17 cellular contexts compared by ENCODE assay signal in the genomic region with DNA sequence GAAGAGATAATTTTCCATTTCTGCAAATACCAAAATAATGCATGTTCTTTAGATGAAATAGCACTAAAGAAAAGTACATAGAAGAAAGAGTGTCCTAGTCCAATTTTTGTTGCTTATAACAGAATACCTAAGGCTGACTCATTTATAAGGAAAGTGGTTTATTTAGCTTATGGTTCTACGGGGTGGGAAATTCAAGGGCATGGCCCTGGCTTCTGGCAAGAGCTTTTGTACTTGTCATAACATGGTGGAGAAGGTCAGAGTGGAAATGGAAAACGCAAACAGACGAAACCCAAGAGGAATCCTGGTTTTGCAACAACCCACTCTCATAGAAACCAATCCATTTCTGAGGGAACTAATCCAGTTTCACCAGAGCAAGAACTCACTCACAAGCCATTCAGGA.
DNase-seq lines count a peak whose midpoint lies in the region; ATAC-seq, FAIRE-seq and TF ChIP-seq lines count a peak whose summit lies in the region.
"Had no signal": no experiment of that assay in that cellular context is flagged by ENCODE, and none has a peak within 500 bp of the region (broad histone marks: within the 10 kb centered on the region; RNA-seq: fewer than 3 reads in every experiment).

No MANE protein-coding gene starts in this region.

- H3K27me3 Mint-ChIP-seq in astrocyte (ENCODE audit: low read depth, unreplicated experiment) (no peaks in the 10 kb centered on the region), T-cell (peaks cover 0 to 4% of the 10 kb centered on the region in 2 donors)
- H3K27me3 Mint-ChIP-seq: CD4-positive, CD25-positive, alpha-beta regulatory T cell had no signal

- no peak overlapping the region for H2BK12ac ChIP-seq in mesenchymal stem cell (ENCODE audit: low read length in 2 of 2)

- no peak overlapping the region for H3K18ac ChIP-seq in mesenchymal stem cell (ENCODE audit: low read depth in 1 of 2, low read length in 2 of 2)

- no peak overlapping the region for H2BK15ac ChIP-seq in mesenchymal stem cell (ENCODE audit: low read depth, poor library complexity, severe bottlenecking)

- no peaks in the 10 kb centered on the region for H3K4me1 ChIP-seq in astrocyte (ENCODE audit: insufficient read depth, low read length)
- H3K4me1 ChIP-seq in mesenchymal stem cell (ENCODE audit: control insufficient read depth, insufficient read depth, low read depth, low read length) = no peaks in the 10 kb centered on the region
- H3K4me1 ChIP-seq: BLaER1 treated with 17β-estradiol and CSF1 and Interleukin-3, amounts not matched to agents 10 nM and 100 nM had no signal

- H3K27ac ChIP-seq in astrocyte (ENCODE audit: low read depth, low read length) = no peak overlapping the region
- no peak overlapping the region for H3K27ac ChIP-seq in mesenchymal stem cell (ENCODE audit: low read length, poor library complexity, severe bottlenecking)
- H3K27ac ChIP-seq: BLaER1 treated with 17β-estradiol and CSF1 and Interleukin-3, amounts not matched to agents 10 nM and 100 nM had no signal

- H3K36me3 Mint-ChIP-seq in astrocyte (ENCODE audit: low read depth, unreplicated experiment) (no peaks in the 10 kb centered on the region), T-cell (no peaks in the 10 kb centered on the region)
- H3K36me3 Mint-ChIP-seq: CD4-positive, CD25-positive, alpha-beta regulatory T cell had no signal

- H3K27me3 ChIP-seq in astrocyte (ENCODE audit: insufficient read depth, low read length) (no peaks in the 10 kb centered on the region), mesenchymal stem cell (ENCODE audit: control insufficient read depth in 1 of 2, insufficient read depth in 1 of 2, low read length in 2 of 2) (no peaks in the 10 kb centered on the region)
- H3K27me3 ChIP-seq: BLaER1 treated with 17β-estradiol and CSF1 and Interleukin-3, amounts not matched to agents 10 nM and 100 nM had no signal

- no peaks in the 10 kb centered on the region for H3K36me3 ChIP-seq in astrocyte (ENCODE audit: insufficient read depth, low read length)
- no peaks in the 10 kb centered on the region for H3K36me3 ChIP-seq in mesenchymal stem cell (ENCODE audit: control insufficient read depth in 1 of 2, insufficient read depth in 2 of 2, low read depth in 1 of 2, low read length in 2 of 2)
- H3K36me3 ChIP-seq: BLaER1 treated with 17β-estradiol and CSF1 and Interleukin-3, amounts not matched to agents 10 nM and 100 nM had no signal

- no peaks in the 10 kb centered on the region for H3K9me3 ChIP-seq in astrocyte (ENCODE audit: insufficient read depth, low read depth, low read length)
- peaks cover 4% of the 10 kb centered on the region for H3K9me3 ChIP-seq in mesenchymal stem cell (ENCODE audit: control insufficient read depth, low read length)

- H3K79me1 ChIP-seq in mesenchymal stem cell (replicated peaks; ENCODE audit: low read length, poor library complexity, severe bottlenecking) = no peaks in the 10 kb centered on the region

- H3K4ac ChIP-seq in mesenchymal stem cell (ENCODE audit: low read depth in 1 of 2, low read length in 2 of 2) = no peak overlapping the region

- H3K9me3 Mint-ChIP-seq in astrocyte (ENCODE audit: unreplicated experiment) = no peaks in the 10 kb centered on the region
- peaks cover 5 to 11% (median 5%) of the 10 kb centered on the region in 3 donors for H3K9me3 Mint-ChIP-seq in T-cell

- H3K4me3 ChIP-seq in astrocyte (ENCODE audit: insufficient read depth, low read depth, low read length) (no peak overlapping the region), mesenchymal stem cell (ENCODE audit: insufficient read depth in 1 of 2, low read depth in 1 of 2, low read length in 2 of 2) (no peak overlapping the region)
- H3K4me3 ChIP-seq: BLaER1 treated with 17β-estradiol and CSF1 and Interleukin-3, amounts not matched to agents 10 nM and 100 nM; GM12878; GM23338 had no signal

- H2BK120ac ChIP-seq in mesenchymal stem cell (ENCODE audit: low read depth, low read length) = no peak overlapping the region

- H4K20me1 ChIP-seq in astrocyte (ENCODE audit: insufficient read depth, low read length) = no peaks in the 10 kb centered on the region
- H4K20me1 ChIP-seq: BLaER1 treated with 17β-estradiol and CSF1 and Interleukin-3, amounts not matched to agents 10 nM and 100 nM had no signal

- no peak overlapping the region for H3K23ac ChIP-seq in mesenchymal stem cell (ENCODE audit: low read length in 2 of 2)

- intact Hi-C loops in Right ventricle myocardium inferior (cut with DNase I) = no loop called here

- H3K14ac ChIP-seq in mesenchymal stem cell (ENCODE audit: low read length in 2 of 2) = no peak overlapping the region

- no peak for TF ChIP-seq CTCF in astrocyte (IDR thresholded peaks at IDR 0.05; ENCODE audit: insufficient read depth, low read depth, low read length)

- H3K4me1 Mint-ChIP-seq in astrocyte (ENCODE audit: low read depth, unreplicated experiment) = no peaks in the 10 kb centered on the region
- H3K4me1 Mint-ChIP-seq in T-cell = no peaks in the 10 kb centered on the region
- H3K4me1 Mint-ChIP-seq: CD4-positive, CD25-positive, alpha-beta regulatory T cell; GM23338; H9 had no signal

- H3K9ac ChIP-seq in astrocyte (ENCODE audit: low read length) (no peak overlapping the region), mesenchymal stem cell (ENCODE audit: low read length) (no peak overlapping the region)
- H3K9ac ChIP-seq: BLaER1 treated with 17β-estradiol and CSF1 and Interleukin-3, amounts not matched to agents 10 nM and 100 nM had no signal

- H4K8ac ChIP-seq in mesenchymal stem cell (ENCODE audit: low read length) = no peak overlapping the region

- H2BK5ac ChIP-seq in mesenchymal stem cell (ENCODE audit: low read depth, low read length, poor library complexity, severe bottlenecking) = no peak overlapping the region

- H2AFZ ChIP-seq in astrocyte (ENCODE audit: low read depth, low read length) = no peak overlapping the region
- H2AFZ ChIP-seq in mesenchymal stem cell (ENCODE audit: low read depth, low read length) = no peak overlapping the region
- H2AFZ ChIP-seq: GM23338 had no signal

- no peak overlapping the region for H3K4me3 Mint-ChIP-seq in astrocyte (ENCODE audit: unreplicated experiment)
- H3K4me3 Mint-ChIP-seq in T-cell = no peak overlapping the region
- H3K4me3 Mint-ChIP-seq: CD4-positive, CD25-positive, alpha-beta regulatory T cell; GM23338; H9 had no signal

- H3K4me2 ChIP-seq in astrocyte (ENCODE audit: low read length) (no peak overlapping the region), mesenchymal stem cell (ENCODE audit: low read length, poor library complexity, severe bottlenecking) (no peak overlapping the region)
- H3K4me2 ChIP-seq: BLaER1 treated with 17β-estradiol and CSF1 and Interleukin-3, amounts not matched to agents 10 nM and 100 nM; GM23338 had no signal

- POLR2A ChIA-PET in T-cell (lab: Charles Lee) = no interaction called here

- 57% methylated on average over 3 of the region's 3 CpGs for WGBS in mesenchymal stem cell

- no peak overlapping the region for H4K91ac ChIP-seq in mesenchymal stem cell (ENCODE audit: low read length)

- FAIRE-seq in astrocyte (lab: Jason Lieb, UNC) = no peak
- FAIRE-seq: GM12878, GM18507 had no signal

- H3K79me2 ChIP-seq in astrocyte (ENCODE audit: insufficient read depth, low read length) = no peaks in the 10 kb centered on the region

- DNase-seq in EH (ENCODE audit: low read depth) (peak; percentile 16), astrocyte (ENCODE audit: low read depth) (peak; percentile 38), fibroblast of gingiva (ENCODE audit: low read depth) (peak; percentile 17), mesenchymal stem cell (peak; percentile 77), NCI-H69 (lab: John Stamatoyannopoulos, UW) (no peak), T-cell (no peak), Right ventricle myocardium inferior (ENCODE audit: missing footprints) (no peak), NOMO-1 treated with DMSO at 0.1 percent for 48 hours (lab: John Stamatoyannopoulos, UW; ENCODE audit: unreplicated experiment) (no peak)
- DNase-seq: 8988T; Calu3; CD4-positive, CD25-positive, alpha-beta regulatory T cell; DMS 273 treated with DMSO at 0.1 percent for 48 hours; H9 had no signal

- CTCF ChIA-PET in T-cell (lab: Charles Lee) = no interaction called here

- ATAC-seq in T-cell (replicated peaks in 1 of 4) (no peak), Right ventricle myocardium inferior (no peak)
- ATAC-seq: GM12878, GM23338 had no signal

- H3K27ac Mint-ChIP-seq in astrocyte (ENCODE audit: unreplicated experiment) (no peak overlapping the region), T-cell (no peak overlapping the region)
- H3K27ac Mint-ChIP-seq: CD4-positive, CD25-positive, alpha-beta regulatory T cell; GM23338; H9 had no signal

- H2AK5ac ChIP-seq in mesenchymal stem cell (ENCODE audit: low read length, severe bottlenecking) = no peak overlapping the region

Comparison
In these comparisons a context has a peak if more than half of its experiments do, and no peak if none do; other contexts are left out.
1. DNase-seq: peak in EH (single experiment), astrocyte (single experiment), fibroblast of gingiva (single experiment) and mesenchymal stem cell (single experiment); none in NCI-H69 (single experiment), T-cell (0 of 34), Right ventricle myocardium inferior (single experiment) and NOMO-1 treated with DMSO at 0.1 percent for 48 hours (single experiment).